In genomic region chr1:37653906-37654305, GRCh38 we compare ENCODE assay signal across 10 cellular contexts. TPM values are rescaled to one million over a fixed set of nuclear protein-coding genes. Genes with fewer than 3 reads are reported as not detected.
"Had no signal": no experiment of that assay in that cellular context is flagged by ENCODE, and none has a peak within 500 bp of the region (broad histone marks: within the 10 kb centered on the region; RNA-seq: fewer than 3 reads in every experiment).

No MANE protein-coding gene starts in this region.

- DNase-seq: GM23248, GOT3, H7, HFFc6, IMR-90, KG1 had no signal

- H3K9me3 ChIP-seq: HAP-1 had no signal

- H3K4me3 ChIP-seq: GM23248, HAP-1, K562 had no signal

- H3K4me3 Mint-ChIP-seq: HFFc6 had no signal

- H3K36me3 ChIP-seq: HAP-1 had no signal

- H2AFZ ChIP-seq: GM23248 had no signal

- H3K27ac Mint-ChIP-seq: HFFc6 had no signal

- H3K9ac ChIP-seq: GM23248 had no signal

- H3K4me1 ChIP-seq: HAP-1 had no signal

- H3K9me3 Mint-ChIP-seq: HFFc6 had no signal

- H3K27ac ChIP-seq: GM23248, HL-60 had no signal

RNA-seq across cellular contexts. Expression of gene RSPO1, which starts 19.2 kb away (rescaled TPM):
- total RNA-seq: HFFc6, HT1080, IMR-90, K562 had no signal
